Comparison of ENCODE assay signal across 2 cellular contexts in the genomic region with DNA sequence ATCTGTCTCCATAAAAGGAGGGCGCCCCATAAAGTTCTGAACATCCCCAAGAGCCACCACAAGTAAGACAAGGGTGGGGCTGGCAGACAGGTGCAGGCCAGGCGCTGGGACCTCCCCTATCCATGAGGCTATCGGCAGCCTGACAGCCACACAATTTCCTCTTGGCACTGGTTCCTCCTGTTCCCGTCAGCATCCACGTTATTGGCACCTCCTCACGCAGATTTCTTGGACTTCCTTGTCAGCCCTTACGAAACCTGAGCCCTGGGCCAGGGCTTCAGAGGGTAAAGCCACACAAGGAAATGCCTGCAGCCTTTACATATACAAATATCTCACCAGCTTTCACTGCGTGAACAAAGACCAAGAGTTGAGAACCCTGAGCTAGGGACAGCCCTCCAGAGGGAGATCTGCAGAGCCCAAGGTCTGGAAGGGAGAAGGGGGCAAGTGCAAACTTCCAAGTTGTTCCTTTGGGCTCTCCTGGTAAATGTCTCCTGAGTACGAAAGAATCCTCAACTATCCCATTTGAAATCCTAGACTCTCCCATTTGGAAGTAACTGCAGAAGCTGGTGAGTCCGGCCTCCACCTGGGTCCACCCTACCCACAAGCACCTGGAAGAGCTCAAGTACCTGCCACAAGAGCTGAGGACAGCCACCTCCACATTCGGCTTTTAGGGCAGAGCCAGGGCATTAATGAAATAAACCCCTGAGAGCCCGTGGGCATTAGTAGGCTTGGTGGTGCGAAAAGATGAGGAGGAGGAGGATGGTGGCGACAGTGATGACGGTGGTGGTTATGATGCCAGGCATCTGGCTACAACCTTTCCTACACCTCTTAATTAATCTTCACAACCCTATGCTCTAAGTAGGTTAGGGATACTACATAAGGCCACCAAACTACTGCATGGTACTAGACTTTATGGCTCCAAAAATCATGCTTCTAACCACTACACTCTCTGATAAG.
TF ChIP-seq lines count a peak whose summit lies in the region.

No MANE protein-coding gene starts in this region.

TF ChIP-seq in liver, 16 proteins besides CTCF, POLR2A, EP300 and RAD21:
- TF ChIP-seq HNF4G (IDR thresholded peaks at IDR 0.05) (no peak), NR2F2 (IDR thresholded peaks at IDR 0.05) (peak; percentile 19), RXRA (IDR thresholded peaks at IDR 0.05) (peak in 1 of 2 donors; percentile 18)
- TF ChIP-seq, protein P1, sequence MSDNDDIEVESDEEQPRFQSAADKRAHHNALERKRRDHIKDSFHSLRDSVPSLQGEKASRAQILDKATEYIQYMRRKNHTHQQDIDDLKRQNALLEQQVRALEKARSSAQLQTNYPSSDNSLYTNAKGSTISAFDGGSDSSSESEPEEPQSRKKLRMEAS (IDR thresholded peaks at IDR 0.05), result peak; percentile 12
TF ChIP-seq in liver: peak in this region for 3.

TF ChIP-seq in HepG2, 621 proteins besides CTCF, POLR2A, EP300 and RAD21:
- TF ChIP-seq ZNF816 (CRISPR knock-in tag; IDR thresholded peaks at IDR 0.05; ENCODE audit: borderline replicate concordance) (no peak), KLF15 (CRISPR knock-in tag; IDR thresholded peaks at IDR 0.05; ENCODE audit: borderline replicate concordance) (no peak), ZEB1 (IDR thresholded peaks at IDR 0.05; ENCODE audit: insufficient replicate concordance, low read depth) (no peak), POLR2G (IDR thresholded peaks at IDR 0.05; ENCODE audit: low read depth, low read length) (no peak), ZNF678 (CRISPR knock-in tag; IDR thresholded peaks at IDR 0.05) (no peak), ZNF207 (IDR thresholded peaks at IDR 0.05; ENCODE audit: borderline replicate concordance) (no peak), RORA (CRISPR knock-in tag; IDR thresholded peaks at IDR 0.05) (no peak)
- TF ChIP-seq, protein P2, sequence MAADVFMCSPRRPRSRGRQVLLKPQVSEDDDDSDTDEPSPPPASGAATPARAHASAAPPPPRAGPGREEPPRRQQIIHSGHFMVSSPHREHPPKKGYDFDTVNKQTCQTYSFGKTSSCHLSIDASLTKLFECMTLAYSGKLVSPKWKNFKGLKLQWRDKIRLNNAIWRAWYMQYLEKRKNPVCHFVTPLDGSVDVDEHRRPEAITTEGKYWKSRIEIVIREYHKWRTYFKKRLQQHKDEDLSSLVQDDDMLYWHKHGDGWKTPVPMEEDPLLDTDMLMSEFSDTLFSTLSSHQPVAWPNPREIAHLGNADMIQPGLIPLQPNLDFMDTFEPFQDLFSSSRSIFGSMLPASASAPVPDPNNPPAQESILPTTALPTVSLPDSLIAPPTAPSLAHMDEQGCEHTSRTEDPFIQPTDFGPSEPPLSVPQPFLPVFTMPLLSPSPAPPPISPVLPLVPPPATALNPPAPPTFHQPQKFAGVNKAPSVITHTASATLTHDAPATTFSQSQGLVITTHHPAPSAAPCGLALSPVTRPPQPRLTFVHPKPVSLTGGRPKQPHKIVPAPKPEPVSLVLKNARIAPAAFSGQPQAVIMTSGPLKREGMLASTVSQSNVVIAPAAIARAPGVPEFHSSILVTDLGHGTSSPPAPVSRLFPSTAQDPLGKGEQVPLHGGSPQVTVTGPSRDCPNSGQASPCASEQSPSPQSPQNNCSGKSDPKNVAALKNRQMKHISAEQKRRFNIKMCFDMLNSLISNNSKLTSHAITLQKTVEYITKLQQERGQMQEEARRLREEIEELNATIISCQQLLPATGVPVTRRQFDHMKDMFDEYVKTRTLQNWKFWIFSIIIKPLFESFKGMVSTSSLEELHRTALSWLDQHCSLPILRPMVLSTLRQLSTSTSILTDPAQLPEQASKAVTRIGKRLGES (CRISPR knock-in tag; IDR thresholded peaks at IDR 0.05; ENCODE audit: borderline replicate concordance), result no peak
- TF ChIP-seq, protein P3, sequence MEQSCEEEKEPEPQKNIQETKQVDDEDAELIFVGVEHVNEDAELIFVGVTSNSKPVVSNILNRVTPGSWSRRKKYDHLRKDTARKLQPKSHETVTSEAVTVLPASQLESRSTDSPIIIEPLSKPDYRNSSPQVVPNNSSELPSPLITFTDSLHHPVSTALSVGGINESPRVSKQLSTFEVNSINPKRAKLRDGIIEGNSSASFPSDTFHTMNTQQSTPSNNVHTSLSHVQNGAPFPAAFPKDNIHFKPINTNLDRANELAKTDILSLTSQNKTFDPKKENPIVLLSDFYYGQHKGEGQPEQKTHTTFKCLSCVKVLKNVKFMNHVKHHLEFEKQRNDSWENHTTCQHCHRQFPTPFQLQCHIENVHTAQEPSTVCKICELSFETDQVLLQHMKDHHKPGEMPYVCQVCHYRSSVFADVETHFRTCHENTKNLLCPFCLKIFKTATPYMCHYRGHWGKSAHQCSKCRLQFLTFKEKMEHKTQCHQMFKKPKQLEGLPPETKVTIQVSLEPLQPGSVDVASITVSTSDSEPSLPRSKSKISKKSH (CRISPR knock-in tag; IDR thresholded peaks at IDR 0.05; ENCODE audit: borderline replicate concordance), result no peak
- TF ChIP-seq, protein P4, sequence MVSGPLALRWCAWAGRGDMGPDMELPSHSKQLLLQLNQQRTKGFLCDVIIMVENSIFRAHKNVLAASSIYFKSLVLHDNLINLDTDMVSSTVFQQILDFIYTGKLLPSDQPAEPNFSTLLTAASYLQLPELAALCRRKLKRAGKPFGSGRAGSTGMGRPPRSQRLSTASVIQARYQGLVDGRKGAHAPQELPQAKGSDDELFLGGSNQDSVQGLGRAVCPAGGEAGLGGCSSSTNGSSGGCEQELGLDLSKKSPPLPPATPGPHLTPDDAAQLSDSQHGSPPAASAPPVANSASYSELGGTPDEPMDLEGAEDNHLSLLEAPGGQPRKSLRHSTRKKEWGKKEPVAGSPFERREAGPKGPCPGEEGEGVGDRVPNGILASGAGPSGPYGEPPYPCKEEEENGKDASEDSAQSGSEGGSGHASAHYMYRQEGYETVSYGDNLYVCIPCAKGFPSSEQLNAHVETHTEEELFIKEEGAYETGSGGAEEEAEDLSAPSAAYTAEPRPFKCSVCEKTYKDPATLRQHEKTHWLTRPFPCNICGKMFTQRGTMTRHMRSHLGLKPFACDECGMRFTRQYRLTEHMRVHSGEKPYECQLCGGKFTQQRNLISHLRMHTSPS (CRISPR knock-in tag; IDR thresholded peaks at IDR 0.05; ENCODE audit: low read depth), result no peak
